Comparison of ENCODE assay signal across 24 cellular contexts in genomic region chr7:73864981-73865711, GRCh38. TPM values are rescaled to one million over a fixed set of nuclear protein-coding genes. Genes with fewer than 3 reads are reported as not detected.
"Had no signal": no experiment of that assay in that cellular context is flagged by ENCODE, and none has a peak within 500 bp of the region (broad histone marks: within the 10 kb centered on the region; RNA-seq: fewer than 3 reads in every experiment).

No MANE protein-coding gene starts in this region.

- H3K4me1 Mint-ChIP-seq: activated CD4-positive, alpha-beta T cell treated with anti-CD3 and anti-CD28 coated beads, Interleukin-2, amount 10 ng/mL, durations not matched to agents 24 days and 14 days had no signal

- H3K4me3 Mint-ChIP-seq: activated CD4-positive, alpha-beta T cell treated with anti-CD3 and anti-CD28 coated beads, Interleukin-2, amount 10 ng/mL, durations not matched to agents 24 days and 14 days; activated CD8-positive, alpha-beta T cell treated with anti-CD3 and anti-CD28 coated beads for 36 hours; activated naive CD4-positive, alpha-beta T cell treated with anti-CD3 and anti-CD28 coated beads for 36 hours; brain; nephron; stimulated activated naive CD8-positive, alpha-beta T cell treated with anti-CD3 and anti-CD28 coated beads, Interleukin-15, Interleukin-2, amounts not matched to agents 100 ng/mL and 50 ng/mL, for 24 hours had no signal

- H3K27ac Mint-ChIP-seq: activated CD4-positive, alpha-beta T cell treated with anti-CD3 and anti-CD28 coated beads, Interleukin-2, amount 10 ng/mL, durations not matched to agents 24 days and 14 days; activated CD8-positive, alpha-beta T cell treated with anti-CD3 and anti-CD28 coated beads for 36 hours; activated naive CD4-positive, alpha-beta T cell treated with anti-CD3 and anti-CD28 coated beads for 36 hours; activated T-helper 2 cell treated with anti-CD3 and anti-CD28 coated beads, Interferon-gamma antibody, Interleukin-2, Interleukin-4, amounts not matched to agents 10 μg/mL and 5 μg/mL and 100 μg/mL, durations not matched to agents 14 hours and 24 hours and 36 hours; progenitor cell of endocrine pancreas; stimulated activated naive CD8-positive, alpha-beta T cell treated with anti-CD3 and anti-CD28 coated beads, Interleukin-15, Interleukin-2, amounts not matched to agents 100 ng/mL and 50 ng/mL, for 24 hours had no signal

- H3K36me3 Mint-ChIP-seq: brain had no signal

- H3K9me3 ChIP-seq: colonic mucosa, left ventricle myocardium inferior, suprapubic skin, transverse colon, vagina had no signal

- H3K36me3 ChIP-seq: colonic mucosa, left ventricle myocardium inferior, suprapubic skin, transverse colon, vagina had no signal

- H3K27me3 ChIP-seq: colonic mucosa, suprapubic skin, transverse colon, vagina had no signal

- H3K4me1 ChIP-seq: colonic mucosa had no signal

- H3K27me3 Mint-ChIP-seq: activated CD4-positive, alpha-beta T cell treated with anti-CD3 and anti-CD28 coated beads, Interleukin-2, amount 10 ng/mL, durations not matched to agents 24 days and 14 days; activated CD8-positive, alpha-beta T cell treated with anti-CD3 and anti-CD28 coated beads for 36 hours; stimulated activated naive CD8-positive, alpha-beta T cell treated with anti-CD3 and anti-CD28 coated beads, Interleukin-15, Interleukin-2, amounts not matched to agents 100 ng/mL and 50 ng/mL, for 24 hours had no signal

- DNase-seq: activated CD4-positive, alpha-beta T cell treated with anti-CD3 and anti-CD28 coated beads, Interleukin-2, amount 10 ng/mL, durations not matched to agents 24 days and 14 days; activated CD4-positive, CD25-positive, alpha-beta regulatory T cell; activated CD8-positive, alpha-beta T cell treated with anti-CD3 and anti-CD28 coated beads for 36 hours; activated naive CD4-positive, alpha-beta T cell treated with anti-CD3 and anti-CD28 coated beads for 36 hours; activated T-cell treated with anti-CD3 and anti-CD28 coated beads, Interleukin-2, amount 50 U/mL, for 1 hour; colonic mucosa; left ventricle myocardium inferior; mammary epithelial cell; midbrain; occipital lobe; stimulated activated CD4-positive, alpha-beta T cell treated with anti-CD3 and anti-CD28 coated beads, Interleukin-12 subunit alpha, Interleukin-12 subunit beta, amount 100 ng/mL, for 4 hours; stimulated activated CD4-positive, alpha-beta T cell treated with anti-CD3 and anti-CD28 coated beads, Interleukin-1b, Interleukin-23, amount 100 ng/mL, for 48 hours; T-helper 9 cell; transverse colon had no signal

- H3K4me3 ChIP-seq: colonic mucosa, left ventricle myocardium inferior, suprapubic skin, transverse colon, vagina had no signal

- H3K27ac ChIP-seq: colonic mucosa, left ventricle myocardium inferior, suprapubic skin, transverse colon, vagina had no signal

- H3K9me3 Mint-ChIP-seq: activated CD4-positive, alpha-beta T cell treated with anti-CD3 and anti-CD28 coated beads, Interleukin-2, amount 10 ng/mL, durations not matched to agents 24 days and 14 days; activated CD8-positive, alpha-beta T cell treated with anti-CD3 and anti-CD28 coated beads for 36 hours; activated naive CD4-positive, alpha-beta T cell treated with anti-CD3 and anti-CD28 coated beads for 36 hours; activated T-helper 2 cell treated with anti-CD3 and anti-CD28 coated beads, Interferon-gamma antibody, Interleukin-2, Interleukin-4, amounts not matched to agents 10 μg/mL and 5 μg/mL and 100 μg/mL, durations not matched to agents 14 hours and 24 hours and 36 hours; nephron; stimulated activated naive CD8-positive, alpha-beta T cell treated with anti-CD3 and anti-CD28 coated beads, Interleukin-15, Interleukin-2, amounts not matched to agents 100 ng/mL and 50 ng/mL, for 24 hours had no signal

RNA-seq across cellular contexts. Expression of gene TMEM270, which starts 4.2 kb away (rescaled TPM):
- total RNA-seq: activated CD4-positive, alpha-beta T cell treated with anti-CD3 and anti-CD28 coated beads, Interleukin-2, amount 10 ng/mL, durations not matched to agents 24 days and 14 days; activated CD8-positive, alpha-beta T cell treated with anti-CD3 and anti-CD28 coated beads for 36 hours; activated naive CD4-positive, alpha-beta T cell treated with anti-CD3 and anti-CD28 coated beads for 36 hours; activated T-helper 2 cell treated with anti-CD3 and anti-CD28 coated beads, Interferon-gamma antibody, Interleukin-2, Interleukin-4, amounts not matched to agents 10 μg/mL and 5 μg/mL and 100 μg/mL, durations not matched to agents 14 hours and 24 hours and 36 hours; colonic mucosa; epithelial cell of proximal tubule; frontal cortex; left ventricle myocardium inferior; mammary epithelial cell; occipital lobe; progenitor cell of endocrine pancreas; suprapubic skin; transverse colon; vagina had no signal
- polyA plus RNA-seq: keratinocyte, mammary epithelial cell had no signal

RNA-seq across cellular contexts. Expression of gene METTL27, which starts 22.8 kb away (rescaled TPM):
- total RNA-seq: activated CD8-positive, alpha-beta T cell treated with anti-CD3 and anti-CD28 coated beads for 36 hours; vagina had no signal

RNA-seq across cellular contexts. Expression of gene CLDN4, which starts 34.4 kb away (rescaled TPM):
- total RNA-seq: activated CD4-positive, alpha-beta T cell treated with anti-CD3 and anti-CD28 coated beads, Interleukin-2, amount 10 ng/mL, durations not matched to agents 24 days and 14 days; activated T-helper 2 cell treated with anti-CD3 and anti-CD28 coated beads, Interferon-gamma antibody, Interleukin-2, Interleukin-4, amounts not matched to agents 10 μg/mL and 5 μg/mL and 100 μg/mL, durations not matched to agents 14 hours and 24 hours and 36 hours; frontal cortex had no signal
